In the genomic region with DNA sequence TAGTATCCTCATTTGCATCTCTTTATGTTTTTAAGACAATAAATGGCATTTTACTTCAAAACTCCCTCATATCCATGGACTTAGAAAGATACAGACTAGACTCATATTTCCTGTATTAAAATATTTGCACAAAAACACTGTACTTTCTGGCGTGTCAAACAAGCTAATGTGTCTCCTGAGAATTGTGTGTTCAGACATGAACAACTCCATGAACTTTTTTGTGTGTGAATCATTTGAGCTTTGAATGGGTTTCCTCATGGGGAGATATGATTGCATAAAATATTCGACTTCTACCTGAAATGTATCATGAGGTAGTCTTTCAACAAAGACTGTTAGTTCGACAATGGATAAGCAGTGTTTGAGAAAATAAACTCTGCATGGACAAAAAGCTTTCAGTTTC, we compare ENCODE assay signal across 15 cellular contexts. TPM values are rescaled to one million over a fixed set of nuclear protein-coding genes. Genes with fewer than 3 reads are reported as not detected.
DNase-seq lines count a peak whose midpoint lies in the region; ATAC-seq and TF ChIP-seq lines count a peak whose summit lies in the region.
"Had no signal": no experiment of that assay in that cellular context is flagged by ENCODE, and none has a peak within 500 bp of the region (broad histone marks: within the 10 kb centered on the region; RNA-seq: fewer than 3 reads in every experiment).

No MANE protein-coding gene starts in this region.

- no peaks in the 10 kb centered on the region for H3K27me3 ChIP-seq in right atrium auricular region

- H3K36me3 ChIP-seq in right atrium auricular region, result no peaks in the 10 kb centered on the region

- H3K27ac Mint-ChIP-seq in chondrocyte (ENCODE audit: unreplicated experiment), result peak overlapping the region; percentile 74
- H3K27ac Mint-ChIP-seq in mesothelial cell of epicardium, result peak overlapping the region; percentile 65
- H3K27ac Mint-ChIP-seq in type B pancreatic cell, result no peak overlapping the region
- no peak overlapping the region for H3K27ac Mint-ChIP-seq in naive thymus-derived CD8-positive, alpha-beta T cell
- H3K27ac Mint-ChIP-seq: CD14-positive monocyte, IgD-negative memory B cell had no signal

- no peaks in the 10 kb centered on the region for H3K27me3 Mint-ChIP-seq in chondrocyte (ENCODE audit: low read depth)
- H3K27me3 Mint-ChIP-seq in mesothelial cell of epicardium (ENCODE audit: low read depth), result peaks cover 2% of the 10 kb centered on the region
- H3K27me3 Mint-ChIP-seq in type B pancreatic cell, result no peaks in the 10 kb centered on the region
- H3K27me3 Mint-ChIP-seq in naive thymus-derived CD8-positive, alpha-beta T cell, result peaks cover 25 to 85% (median 30%) of the 10 kb centered on the region in 5 donors

- H3K9me3 Mint-ChIP-seq in chondrocyte (ENCODE audit: low read depth) (no peaks in the 10 kb centered on the region), mesothelial cell of epicardium (no peaks in the 10 kb centered on the region), type B pancreatic cell (peaks cover 4% of the 10 kb centered on the region)
- H3K9me3 Mint-ChIP-seq in naive thymus-derived CD8-positive, alpha-beta T cell, result no peaks in the 10 kb centered on the region
- H3K9me3 Mint-ChIP-seq: CD14-positive monocyte had no signal

- H3K36me3 Mint-ChIP-seq in chondrocyte (ENCODE audit: low read depth) (no peaks in the 10 kb centered on the region), mesothelial cell of epicardium (no peaks in the 10 kb centered on the region), type B pancreatic cell (no peaks in the 10 kb centered on the region)
- H3K36me3 Mint-ChIP-seq in naive thymus-derived CD8-positive, alpha-beta T cell, result no peaks in the 10 kb centered on the region
- H3K36me3 Mint-ChIP-seq: CD14-positive monocyte, IgD-negative memory B cell had no signal

- H3K9me3 ChIP-seq in right atrium auricular region, result no peaks in the 10 kb centered on the region

- peak; percentile 34 for ATAC-seq in Right ventricle myocardium superior (ENCODE audit: poor library complexity)
- no peak for ATAC-seq in naive thymus-derived CD8-positive, alpha-beta T cell

- intact Hi-C loops in Right ventricle myocardium superior (cut with DNase I), result no loop called here

- no peak overlapping the region for H3K4me3 ChIP-seq in right atrium auricular region
- H3K4me3 ChIP-seq: PC-9 had no signal

- H3K27ac ChIP-seq in right atrium auricular region, result no peak overlapping the region
- H3K27ac ChIP-seq: PC-9 had no signal

- no peak for DNase-seq in Right ventricle myocardium superior
- no peak for DNase-seq in right atrium auricular region (ENCODE audit: low spot score)
- DNase-seq in chondrocyte (ENCODE audit: low spot score), result no peak
- DNase-seq in mesothelial cell of epicardium (ENCODE audit: low spot score in 2 of 2, unreplicated experiment in 2 of 2), result no peak
- no peak for DNase-seq in type B pancreatic cell (ENCODE audit: extremely low spot score, unreplicated experiment)
- no peak for DNase-seq in naive thymus-derived CD8-positive, alpha-beta T cell
- no peak for DNase-seq in foreskin melanocyte
- DNase-seq: COR-L47, H7, NCI-H1436, NCI-H2081, NCI-H774 had no signal

- peaks cover 97% of the 10 kb centered on the region for H3K4me1 Mint-ChIP-seq in chondrocyte (ENCODE audit: low read depth)
- H3K4me1 Mint-ChIP-seq in mesothelial cell of epicardium, result peaks cover 82% of the 10 kb centered on the region
- H3K4me1 Mint-ChIP-seq in type B pancreatic cell (ENCODE audit: unreplicated experiment), result peaks cover 66% of the 10 kb centered on the region
- H3K4me1 Mint-ChIP-seq in naive thymus-derived CD8-positive, alpha-beta T cell, result peaks cover 0 to 3% (median 0%) of the 10 kb centered on the region in 4 donors
- H3K4me1 Mint-ChIP-seq: IgD-negative memory B cell had no signal

- H3K4me3 Mint-ChIP-seq in chondrocyte (ENCODE audit: unreplicated experiment) (no peak overlapping the region), mesothelial cell of epicardium (no peak overlapping the region), type B pancreatic cell (peak overlapping the region; percentile 1)
- H3K4me3 Mint-ChIP-seq in naive thymus-derived CD8-positive, alpha-beta T cell, result no peak overlapping the region
- H3K4me3 Mint-ChIP-seq: CD14-positive monocyte, IgD-negative memory B cell had no signal

- POLR2A ChIA-PET in naive thymus-derived CD8-positive, alpha-beta T cell (lab: Charles Lee), result no interaction called here

- H3K4me1 ChIP-seq in right atrium auricular region, result peaks cover 0 to 7% of the 10 kb centered on the region in 2 donors

- TF ChIP-seq CTCF in right atrium auricular region (IDR thresholded peaks at IDR 0.05) (no peak), chondrocyte (IDR thresholded peaks at IDR 0.05) (no peak), mesothelial cell of epicardium (IDR thresholded peaks at IDR 0.05; ENCODE audit: unreplicated experiment) (no peak), type B pancreatic cell (conservative IDR thresholded peaks at IDR 0.05) (no peak)

RNA-seq across cellular contexts. Expression of gene TMEM30B, which starts 58.8 kb away (rescaled TPM):
- total RNA-seq in Right ventricle myocardium superior (0.27 TPM), right atrium auricular region (1 to 10 TPM; 2.0 to 3.7 TPM), chondrocyte (2.7 to 9.3 TPM (median 7.9 TPM) in 3 replicates), mesothelial cell of epicardium (10.1 to 11.2 TPM (median 10.6 TPM) in 3 replicates), type B pancreatic cell (ENCODE audit: low replicate concordance) (12.2 and 25.3 TPM in 2 replicates)
- 1 to 10 TPM; 3.5 to 4.1 TPM for total RNA-seq in naive thymus-derived CD8-positive, alpha-beta T cell
- 1 to 10 TPM; 4.2 to 7.8 (median 6.4) TPM for polyA plus RNA-seq in naive thymus-derived CD8-positive, alpha-beta T cell
- polyA plus RNA-seq: CD14-positive monocyte had no signal

Comparison
In these comparisons a context has a peak if more than half of its experiments do, and no peak if none do; other contexts are left out.
1. H3K27ac Mint-ChIP-seq: peak in chondrocyte (single experiment) and mesothelial cell of epicardium (single experiment); none in type B pancreatic cell (single experiment) and naive thymus-derived CD8-positive, alpha-beta T cell (0 of 10).